8 cellular contexts compared by ENCODE assay signal in the genomic region with DNA sequence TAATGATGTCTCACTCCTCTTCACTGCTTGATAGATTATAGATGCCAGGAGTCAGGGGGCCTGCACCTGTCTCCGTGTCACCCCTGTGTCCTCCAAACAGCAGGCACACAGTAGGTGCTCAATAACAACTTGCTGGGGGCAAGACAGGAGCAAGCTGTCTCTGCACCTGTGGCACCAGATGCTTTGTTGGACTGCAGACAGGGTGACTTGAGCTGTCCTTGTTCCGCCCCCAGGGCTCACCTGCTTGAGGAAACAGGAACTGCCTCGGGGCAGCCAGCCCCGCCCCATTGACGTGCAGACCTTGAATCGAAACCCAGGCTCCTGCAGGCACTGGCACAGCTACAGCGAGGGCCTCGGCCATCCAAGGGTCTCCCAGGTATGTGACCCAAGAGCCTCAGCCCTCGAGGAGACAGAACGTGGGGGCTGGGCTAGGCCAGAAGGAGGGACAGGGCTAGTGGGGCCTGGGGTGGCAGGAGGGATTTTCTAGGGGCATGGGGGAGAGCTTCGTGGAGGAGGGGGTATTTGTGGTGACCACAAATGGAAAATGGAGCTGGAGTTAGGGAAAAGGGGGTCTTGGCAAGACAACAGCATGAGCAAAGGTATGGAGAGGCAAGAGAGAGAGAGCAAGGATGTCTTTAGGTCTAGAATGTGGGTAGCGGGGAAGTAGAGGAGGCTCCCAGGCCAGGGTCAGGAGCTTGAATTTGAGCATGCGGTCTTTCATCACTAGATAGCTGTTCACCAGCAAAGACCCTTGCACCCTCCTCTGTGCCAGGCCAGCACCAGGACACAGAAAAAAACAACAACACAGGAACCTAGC. TPM values are rescaled to one million over a fixed set of nuclear protein-coding genes. Genes with fewer than 3 reads are reported as not detected.
DNase-seq lines count a peak whose midpoint lies in the region; TF ChIP-seq lines count a peak whose summit lies in the region.

A gene with protein sequence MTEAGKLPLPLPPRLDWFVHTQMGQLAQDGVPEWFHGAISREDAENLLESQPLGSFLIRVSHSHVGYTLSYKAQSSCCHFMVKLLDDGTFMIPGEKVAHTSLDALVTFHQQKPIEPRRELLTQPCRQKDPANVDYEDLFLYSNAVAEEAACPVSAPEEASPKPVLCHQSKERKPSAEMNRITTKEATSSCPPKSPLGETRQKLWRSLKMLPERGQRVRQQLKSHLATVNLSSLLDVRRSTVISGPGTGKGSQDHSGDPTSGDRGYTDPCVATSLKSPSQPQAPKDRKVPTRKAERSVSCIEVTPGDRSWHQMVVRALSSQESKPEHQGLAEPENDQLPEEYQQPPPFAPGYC (plus strand): TSS at position 287 of the 817 bp plus-strand sequence. CDS start 5,066 bp downstream, outside the sequence.

- H3K27ac ChIP-seq in hepatocyte, result peak within 1 kb of the TSS; percentile 47

- H3K9me3 ChIP-seq in hepatocyte (ENCODE audit: low read depth) (no peaks in the 10 kb centered on the region), BE2C (no peaks in the 10 kb centered on the region)

- H3K36me3 ChIP-seq in H7 (replicated peaks; ENCODE audit: control insufficient read depth, insufficient read depth, low read length) (no peaks in the 10 kb centered on the region), hepatocyte (replicated peaks; ENCODE audit: insufficient read depth, low read depth) (no peaks in the 10 kb centered on the region), BE2C (no peaks in the 10 kb centered on the region)

- peak; percentile 69 for DNase-seq in GM10266 (ENCODE audit: extremely low spot score)
- DNase-seq in H7, result peak; percentile 82
- peak; percentile 88 for DNase-seq in NCI-H2196 (lab: John Stamatoyannopoulos, UW; ENCODE audit: unreplicated experiment)
- peak in 2 of 3 experiments; percentile 43 to 52 for DNase-seq in activated CD8-positive, alpha-beta memory T cell treated with anti-CD3 and anti-CD28 coated beads for 48 hours (ENCODE audit: low read depth in 2 of 3, low spot score in 2 of 3)
- DNase-seq in hepatocyte (ENCODE audit: low spot score), result peak; percentile 83
- peak; percentile 75 for DNase-seq in stimulated activated CD8-positive, alpha-beta memory T cell treated with anti-CD3 and anti-CD28 coated beads, Interleukin-12 subunit alpha, Interleukin-12 subunit beta, amount 100 ng/mL, for 1 hour (ENCODE audit: low read depth)
- no peak for DNase-seq in BE2C
- DNase-seq in NCI-H1694 (lab: John Stamatoyannopoulos, UW), result no peak

- no peaks in the 10 kb centered on the region for H3K9me2 ChIP-seq in hepatocyte (replicated peaks; ENCODE audit: insufficient read depth)

- 52% methylated on average over 11 of the region's 13 CpGs for WGBS in hepatocyte (ENCODE audit: low lambda C conversion rate, missing lambda C conversion rate)

- H3K27me3 ChIP-seq in H7 (ENCODE audit: control insufficient read depth, insufficient read depth, low read length) (no peaks in the 10 kb centered on the region), hepatocyte (no peaks in the 10 kb centered on the region), BE2C (no peaks in the 10 kb centered on the region)

- H2AFZ ChIP-seq in hepatocyte, result no peak within 1 kb of the TSS

- no peaks in the 10 kb centered on the region for H3K79me2 ChIP-seq in hepatocyte

- TF ChIP-seq CTCF in GM10266 (IDR thresholded peaks at IDR 0.05; ENCODE audit: control insufficient read depth, insufficient read depth, low read depth, missing control alignments) (no peak), hepatocyte (IDR thresholded peaks at IDR 0.05; ENCODE audit: poor library complexity) (no peak), BE2C (IDR thresholded peaks at IDR 0.05; ENCODE audit: low read depth, low read length) (no peak)

- H3K4me3 ChIP-seq in H7 (ENCODE audit: insufficient read depth, low read depth, low read length) (no peak within 1 kb of the TSS; the same call in 1 of the 2 replicates), hepatocyte (no peak within 1 kb of the TSS), BE2C (ENCODE audit: low read depth, low read length) (no peak within 1 kb of the TSS)

- no peaks in the 10 kb centered on the region for H4K20me1 ChIP-seq in hepatocyte (ENCODE audit: insufficient read depth, poor library complexity, severe bottlenecking)

- H3K4me2 ChIP-seq in hepatocyte, result peak within 1 kb of the TSS; percentile 67

- H3K4me1 ChIP-seq in hepatocyte (ENCODE audit: insufficient read depth) (no peaks in the 10 kb centered on the region), BE2C (no peaks in the 10 kb centered on the region)

RNA-seq across cellular contexts. Expression of the gene that starts here (rescaled TPM):
- total RNA-seq in H7 (2014; rRNA removed; shearing (Covaris generic)), result 0.07 TPM in 1 of 2 replicates, not detected in the other
- 4.0 and 6.1 TPM in 2 replicates for total RNA-seq in hepatocyte
- polyA plus RNA-seq in hepatocyte, result 3.5 and 3.7 TPM in 2 replicates
- polyA plus RNA-seq in BE2C (2012; ENCODE audit: insufficient read depth, insufficient read length, low read depth), result not detected

Comparison
In these comparisons a context has a peak if more than half of its experiments do, and no peak if none do; other contexts are left out.
1. Peak in DNase-seq in H7; RNA of the gene not detected or under 1 TPM.
2. DNase-seq: peak in GM10266 (single experiment), NCI-H2196 (single experiment), activated CD8-positive, alpha-beta memory T cell treated with anti-CD3 and anti-CD28 coated beads for 48 hours (2 of 3), hepatocyte (single experiment) and stimulated activated CD8-positive, alpha-beta memory T cell treated with anti-CD3 and anti-CD28 coated beads, Interleukin-12 subunit alpha, Interleukin-12 subunit beta, amount 100 ng/mL, for 1 hour (single experiment); none in BE2C (single experiment) and NCI-H1694 (single experiment).